In the genomic region with DNA sequence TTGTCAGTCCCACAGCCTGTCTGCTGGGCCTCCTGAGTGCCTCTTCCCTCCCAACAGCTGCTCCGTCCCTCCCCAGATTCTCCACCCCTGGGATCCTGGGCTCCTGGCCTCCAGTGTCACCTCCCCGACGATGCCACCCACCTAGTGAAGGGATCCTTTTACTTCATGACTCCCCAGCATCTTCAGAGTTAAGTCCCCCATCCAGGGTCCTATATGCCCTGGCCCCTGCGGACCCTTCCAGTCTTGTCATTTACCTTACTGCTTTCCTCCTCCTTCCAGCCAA, we compare ENCODE assay signal across 10 cellular contexts. TPM values are rescaled to one million over a fixed set of nuclear protein-coding genes. Genes with fewer than 3 reads are reported as not detected.
DNase-seq lines count a peak whose midpoint lies in the region; ATAC-seq and TF ChIP-seq lines count a peak whose summit lies in the region.
"Had no signal": no experiment of that assay in that cellular context is flagged by ENCODE, and none has a peak within 500 bp of the region (broad histone marks: within the 10 kb centered on the region; RNA-seq: fewer than 3 reads in every experiment).

No MANE protein-coding gene starts in this region.

- ATAC-seq in GM21576 (IDR thresholded peaks at IDR 0.05; ENCODE audit: unreplicated experiment) (no peak), GM21515 (IDR thresholded peaks at IDR 0.05; ENCODE audit: unreplicated experiment) (no peak)

- H3K9me3 ChIP-seq in SJSA1 (replicated peaks) (no peaks in the 10 kb centered on the region), trophoblast cell (ENCODE audit: insufficient read depth, low read depth, low read length) (no peaks in the 10 kb centered on the region)

- H3K18ac ChIP-seq in trophoblast cell (ENCODE audit: low read length): no peak overlapping the region

- H3K4me3 Mint-ChIP-seq in CD14-positive monocyte (no peak overlapping the region), glutamatergic neuron (ENCODE audit: unreplicated experiment) (no peak overlapping the region)

- H3K9ac ChIP-seq in trophoblast cell (ENCODE audit: low read length): no peak overlapping the region

- peaks cover 30% of the 10 kb centered on the region for H3K4me1 ChIP-seq in SJSA1 (replicated peaks)
- H3K4me1 ChIP-seq in trophoblast cell (ENCODE audit: control insufficient read depth in 1 of 2, insufficient read depth in 2 of 2, low read length in 2 of 2): peaks cover 8 to 13% of the 10 kb centered on the region in 2 experiments

- H3K9me3 Mint-ChIP-seq in CD14-positive monocyte: peaks cover 0 to 3% (median 0%) of the 10 kb centered on the region in 7 donors
- H3K9me3 Mint-ChIP-seq in glutamatergic neuron (ENCODE audit: unreplicated experiment): peaks cover 6% of the 10 kb centered on the region
- H3K9me3 Mint-ChIP-seq: CD4-positive, alpha-beta memory T cell had no signal

- H3K36me3 ChIP-seq in SJSA1 (peaks cover 12% of the 10 kb centered on the region), trophoblast cell (ENCODE audit: control insufficient read depth in 1 of 2, insufficient read depth in 2 of 2, low read length in 2 of 2) (peaks cover 3% of the 10 kb centered on the region in 2 experiments)

- no peak overlapping the region for H4K8ac ChIP-seq in trophoblast cell (ENCODE audit: low read depth, low read length)

- H3K79me1 ChIP-seq in trophoblast cell (ENCODE audit: low read length): peaks cover 13% of the 10 kb centered on the region

- no peak overlapping the region for H2BK120ac ChIP-seq in trophoblast cell (ENCODE audit: insufficient read depth, low read length, poor library complexity)

- no peak for TF ChIP-seq CTCF in CD14-positive monocyte (IDR thresholded peaks at IDR 0.05)
- TF ChIP-seq CTCF in glutamatergic neuron (IDR thresholded peaks at IDR 0.05; ENCODE audit: partially characterized antibody, unreplicated experiment): no peak

- peak overlapping the region; percentile 67 for H2AK5ac ChIP-seq in trophoblast cell (ENCODE audit: low read length)

- no peak overlapping the region for H3K4me2 ChIP-seq in trophoblast cell (ENCODE audit: low read length)

- H3K27me3 ChIP-seq in SJSA1 (replicated peaks) (no peaks in the 10 kb centered on the region), trophoblast cell (ENCODE audit: insufficient read depth, low read length) (no peaks in the 10 kb centered on the region)

- H3K27ac Mint-ChIP-seq in CD14-positive monocyte (peak overlapping the region in 4 of 7 donors; percentile 62 to 77 (median 71)), glutamatergic neuron (ENCODE audit: unreplicated experiment) (peak overlapping the region; percentile 30)

- H3K4me3 ChIP-seq in SJSA1 (no peak overlapping the region), trophoblast cell (ENCODE audit: low read depth, low read length) (no peak overlapping the region)

- H3K27me3 Mint-ChIP-seq in CD14-positive monocyte (ENCODE audit: low read depth in 3 of 3) (peaks cover 4 to 8% (median 4%) of the 10 kb centered on the region in 3 donors), glutamatergic neuron (ENCODE audit: unreplicated experiment) (peaks cover 3% of the 10 kb centered on the region)
- H3K27me3 Mint-ChIP-seq: CD4-positive, alpha-beta memory T cell had no signal

- H3K14ac ChIP-seq in trophoblast cell (ENCODE audit: low read length): no peak overlapping the region

- peaks cover 46% of the 10 kb centered on the region for H3K4me1 Mint-ChIP-seq in CD14-positive monocyte
- H3K4me1 Mint-ChIP-seq in glutamatergic neuron (ENCODE audit: low read depth, unreplicated experiment): peaks cover 27% of the 10 kb centered on the region

- peak overlapping the region; percentile 63 for H2BK12ac ChIP-seq in trophoblast cell (ENCODE audit: low read length)

- intact Hi-C loops in CD14-positive monocyte (cut with micrococcal nuclease): no loop called here

- H3K4ac ChIP-seq in trophoblast cell (ENCODE audit: low read depth, low read length): no peak overlapping the region

- no peak overlapping the region for H4K12ac ChIP-seq in trophoblast cell (ENCODE audit: low read depth, low read length)

- no peak overlapping the region for H2BK5ac ChIP-seq in trophoblast cell (ENCODE audit: low read depth, low read length, poor library complexity)

- H3K23ac ChIP-seq in trophoblast cell (ENCODE audit: low read length): no peak overlapping the region

- DNase-seq in CD14-positive monocyte (ENCODE audit: low spot score) (no peak), SJSA1 (ENCODE audit: low read depth in 1 of 2, low spot score in 2 of 2) (no peak), glutamatergic neuron (no peak), trophoblast cell (no peak), NCI-H2171 (lab: John Stamatoyannopoulos, UW) (no peak), COR-L47 (lab: John Stamatoyannopoulos, UW) (no peak)
- DNase-seq: CD4-positive, alpha-beta memory T cell; small intestine had no signal

- peaks cover 1% of the 10 kb centered on the region for H3K79me2 ChIP-seq in trophoblast cell (ENCODE audit: control insufficient read depth, insufficient read depth, low read length, poor library complexity)

- peak overlapping the region; percentile 65 for H3K27ac ChIP-seq in SJSA1
- H3K27ac ChIP-seq in trophoblast cell (ENCODE audit: low read depth, low read length): no peak overlapping the region

- WGBS in trophoblast cell (ENCODE audit: extremely low coverage, insufficient coverage, insufficient read length): no CpG with 5 or more reads among the region's 4 CpGs

- peaks cover 6 to 7% of the 10 kb centered on the region in 2 donors for H3K36me3 Mint-ChIP-seq in CD14-positive monocyte
- H3K36me3 Mint-ChIP-seq in glutamatergic neuron (ENCODE audit: unreplicated experiment): no peaks in the 10 kb centered on the region

- no peak overlapping the region for H2AFZ ChIP-seq in trophoblast cell (ENCODE audit: insufficient read depth, low read length, poor library complexity)

- H4K91ac ChIP-seq in trophoblast cell (ENCODE audit: low read depth, low read length): peak overlapping the region; percentile 20

RNA-seq across cellular contexts. Expression of a gene that starts 4.5 kb away (rescaled TPM):
- under 1 TPM in 1 of 2 donors, not detected in 1; 0.13 TPM for polyA plus RNA-seq in CD14-positive monocyte
- total RNA-seq in SJSA1 (2014; rRNA removed; shearing (Covaris generic)): 0.88 and 2.4 TPM in 2 replicates
- 4.7 TPM for total RNA-seq in glutamatergic neuron (ENCODE audit: unreplicated experiment)
- polyA plus RNA-seq in trophoblast cell (2013): 1.9 and 2.0 TPM in 2 replicates

RNA-seq across cellular contexts. Expression of a gene that starts 8.1 kb away (rescaled TPM):
- polyA plus RNA-seq in CD14-positive monocyte: 10 to 100 TPM; 21.0 to 21.6 TPM
- 25.7 and 38.1 TPM in 2 replicates for total RNA-seq in SJSA1 (2014; rRNA removed; shearing (Covaris generic))
- total RNA-seq in glutamatergic neuron (ENCODE audit: unreplicated experiment): 3.6 TPM
- 9.6 and 10.1 TPM in 2 replicates for polyA plus RNA-seq in trophoblast cell (2013)

RNA-seq across cellular contexts. Expression of a gene that starts 26.5 kb away (rescaled TPM):
- polyA plus RNA-seq in CD14-positive monocyte: 10 to 100 TPM; 30.4 to 49.4 TPM
- total RNA-seq in SJSA1 (2014; rRNA removed; shearing (Covaris generic)): 16.1 and 16.3 TPM in 2 replicates
- 30.1 TPM for total RNA-seq in glutamatergic neuron (ENCODE audit: unreplicated experiment)
- polyA plus RNA-seq in trophoblast cell (2013): 30.6 and 31.9 TPM in 2 replicates

RNA-seq across cellular contexts. Expression of a gene that starts 27.7 kb away (rescaled TPM):
- not detected for polyA plus RNA-seq in CD14-positive monocyte
- 0.08 TPM in 1 of 2 replicates, not detected in the other for total RNA-seq in SJSA1 (2014; rRNA removed; shearing (Covaris generic))
- not detected for total RNA-seq in glutamatergic neuron (ENCODE audit: unreplicated experiment)
- 0.08 and 0.12 TPM in 2 replicates for polyA plus RNA-seq in trophoblast cell (2013)
- total RNA-seq: CD4-positive, alpha-beta memory T cell had no signal
- polyA plus RNA-seq: CD4-positive, alpha-beta memory T cell had no signal

RNA-seq across cellular contexts. Expression of a gene that starts 47.9 kb away (rescaled TPM):
- 100 to 1,000 TPM; 601 to 625 TPM for polyA plus RNA-seq in CD14-positive monocyte
- total RNA-seq in SJSA1 (2014; rRNA removed; shearing (Covaris generic)): 106 and 116 TPM in 2 replicates
- 7.2 TPM for total RNA-seq in glutamatergic neuron (ENCODE audit: unreplicated experiment)
- polyA plus RNA-seq in trophoblast cell (2013): 69.2 and 70.1 TPM in 2 replicates
